ENCODE assay signal across 1 cellular context in genomic region chr13:100130092-100130491, GRCh38.
TF ChIP-seq lines count a peak whose summit lies in the region.

No MANE protein-coding gene starts in this region.

TF ChIP-seq in H1, 55 proteins besides CTCF, POLR2A, EP300 and RAD21 (continued from another document):
- TF ChIP-seq ATF2 (IDR thresholded peaks at IDR 0.05; ENCODE audit: low read length) = no peak
- TF ChIP-seq BCL11A (IDR thresholded peaks at IDR 0.05; ENCODE audit: low read depth in 2 of 2, low read length in 2 of 2) = no peak
- no peak for TF ChIP-seq SUZ12 (IDR thresholded peaks at IDR 0.05; ENCODE audit: low read length)
- no peak for TF ChIP-seq RBBP5 (IDR thresholded peaks at IDR 0.05; ENCODE audit: borderline replicate concordance, low read depth, low read length)
- no peak for TF ChIP-seq EZH2 (IDR thresholded peaks at IDR 0.05; ENCODE audit: low read depth, low read length, severe bottlenecking)
- TF ChIP-seq TAF7 (optimal IDR thresholded peaks at IDR 0.05; ENCODE audit: borderline replicate concordance, low read depth, low read length) = no peak
- no peak for TF ChIP-seq CBX5 (IDR thresholded peaks at IDR 0.05; ENCODE audit: low read depth, low read length)
